Comparison of ENCODE assay signal across 8 cellular contexts in genomic region chr18:59358611-59359575, GRCh38. TPM values are rescaled to one million over a fixed set of nuclear protein-coding genes. Genes with fewer than 3 reads are reported as not detected.
DNase-seq lines count a peak whose midpoint lies in the region; ATAC-seq and TF ChIP-seq lines count a peak whose summit lies in the region.

LMAN1 (minus strand) TSS chr18:59359265; CDS start chr18:59359244, 21 bp downstream.

- H3K9ac ChIP-seq in iPS-18a (ENCODE audit: low read length) (peak within 1 kb of the TSS; percentile 91), skeletal muscle satellite cell (ENCODE audit: low read depth, low read length) (peak within 1 kb of the TSS; percentile 99)

- ATAC-seq in GM18907 (IDR thresholded peaks at IDR 0.05; ENCODE audit: unreplicated experiment), result peak; percentile 97
- peak; percentile 95 for ATAC-seq in HG03139 (IDR thresholded peaks at IDR 0.05; ENCODE audit: unreplicated experiment)

- CTCF ChIA-PET in AG04450 (lab: Charles Lee), result interaction anchor here (1.0 to 3.6 kb wide), 2 partner anchors 25 to 44 kb away, joined by 3 to 20 read pairs; no protein-coding TSS in a partner anchor

- DNase-seq in AG04450 (ENCODE audit: low read depth, low spot score), result peak; percentile 84
- peak; percentile 86 for DNase-seq in NCI-H2196 treated with DMSO at 0.1 percent for 48 hours (lab: John Stamatoyannopoulos, UW; ENCODE audit: unreplicated experiment)
- DNase-seq in T47D (ENCODE audit: low read depth in 1 of 2, low spot score in 1 of 2), result peak; percentile 76 to 93

- peak within 1 kb of the TSS; percentile 95 for H3K27ac ChIP-seq in AG04450 (ENCODE audit: low read depth, low read length)
- H3K27ac ChIP-seq in VCaP, result peak within 1 kb of the TSS; percentile 87
- peak within 1 kb of the TSS; percentile 80 for H3K27ac ChIP-seq in iPS-18a (ENCODE audit: low read length)

- H3K4me2 ChIP-seq in skeletal muscle satellite cell (ENCODE audit: low read length), result peak within 1 kb of the TSS; percentile 87

- H3K27me3 ChIP-seq in AG04450 (ENCODE audit: control insufficient read depth, insufficient read depth, low read length) (peaks cover 8% of the 10 kb centered on the region), iPS-18a (ENCODE audit: control insufficient read depth, insufficient read depth, low read length) (peaks cover 35% of the 10 kb centered on the region), skeletal muscle satellite cell (ENCODE audit: control insufficient read depth, insufficient read depth, low read length) (no peaks in the 10 kb centered on the region)

- H3K4me1 ChIP-seq in iPS-18a (ENCODE audit: control insufficient read depth, low read depth, low read length) (peaks cover 5% of the 10 kb centered on the region), skeletal muscle satellite cell (ENCODE audit: control insufficient read depth, insufficient read depth, low read length) (peaks cover 23% of the 10 kb centered on the region)

- POLR2A ChIA-PET in AG04450 (lab: Yijun Ruan, JAX), result interaction anchor here (0.6 to 1.4 kb wide), 4 partner anchors 11 to 110 kb away, joined by 3 to 5 read pairs (median 4); no protein-coding TSS in a partner anchor

- H3K36me3 ChIP-seq in iPS-18a (ENCODE audit: control insufficient read depth, low read depth, low read length) (peaks cover 26% of the 10 kb centered on the region), skeletal muscle satellite cell (ENCODE audit: insufficient read depth, low read length) (peaks cover 16% of the 10 kb centered on the region)

- H3K9me3 ChIP-seq in AG04450 (ENCODE audit: control insufficient read depth, insufficient read depth, low read length) (0 out of 2 replicates have a peak, but pooled peaks cover 4% of the 10 kb centered on the region), iPS-18a (ENCODE audit: control insufficient read depth, low read depth, low read length) (no peaks in the 10 kb centered on the region), skeletal muscle satellite cell (replicated peaks; ENCODE audit: low read length) (no peaks in the 10 kb centered on the region)

- H3K4me3 ChIP-seq in AG04450 (ENCODE audit: low read depth, low read length), result peak within 1 kb of the TSS; percentile 97
- H3K4me3 ChIP-seq in iPS-18a (ENCODE audit: low read length), result peak within 1 kb of the TSS; percentile 96
- peak within 1 kb of the TSS; percentile 99 for H3K4me3 ChIP-seq in skeletal muscle satellite cell (ENCODE audit: low read length)

- TF ChIP-seq CTCF in AG04450 (IDR thresholded peaks at IDR 0.05; ENCODE audit: low read depth, low read length), result no peak
- no peak for TF ChIP-seq CTCF in VCaP (conservative IDR thresholded peaks at IDR 0.05)

- in situ Hi-C loops in T47D (cut with HindIII; ENCODE audit: low pct_unique_long_range_greater_than_20kb, low sequenced_read_pairs), result no loop called here

RNA-seq across cellular contexts. Expression of gene LMAN1, which starts in this region (rescaled TPM):
- 110 and 159 TPM in 2 replicates for polyA plus RNA-seq in AG04450 (2011; rRNA removed)
- 78.2 and 116 TPM in 2 replicates for polyA minus RNA-seq in AG04450 (2011; rRNA and poly(A)+ RNA removed)
- 226 and 232 TPM in 2 replicates for total RNA-seq in skeletal muscle satellite cell (2012; rRNA removed)

Comparison
In these comparisons a context has a peak if more than half of its experiments do, and no peak if none do; other contexts are left out.
1. Peak in every context shown above with its lines: DNase-seq, ATAC-seq, H3K4me3 ChIP-seq and H3K27ac ChIP-seq.